Comparison of ENCODE assay signal across 8 cellular contexts in the genomic region with DNA sequence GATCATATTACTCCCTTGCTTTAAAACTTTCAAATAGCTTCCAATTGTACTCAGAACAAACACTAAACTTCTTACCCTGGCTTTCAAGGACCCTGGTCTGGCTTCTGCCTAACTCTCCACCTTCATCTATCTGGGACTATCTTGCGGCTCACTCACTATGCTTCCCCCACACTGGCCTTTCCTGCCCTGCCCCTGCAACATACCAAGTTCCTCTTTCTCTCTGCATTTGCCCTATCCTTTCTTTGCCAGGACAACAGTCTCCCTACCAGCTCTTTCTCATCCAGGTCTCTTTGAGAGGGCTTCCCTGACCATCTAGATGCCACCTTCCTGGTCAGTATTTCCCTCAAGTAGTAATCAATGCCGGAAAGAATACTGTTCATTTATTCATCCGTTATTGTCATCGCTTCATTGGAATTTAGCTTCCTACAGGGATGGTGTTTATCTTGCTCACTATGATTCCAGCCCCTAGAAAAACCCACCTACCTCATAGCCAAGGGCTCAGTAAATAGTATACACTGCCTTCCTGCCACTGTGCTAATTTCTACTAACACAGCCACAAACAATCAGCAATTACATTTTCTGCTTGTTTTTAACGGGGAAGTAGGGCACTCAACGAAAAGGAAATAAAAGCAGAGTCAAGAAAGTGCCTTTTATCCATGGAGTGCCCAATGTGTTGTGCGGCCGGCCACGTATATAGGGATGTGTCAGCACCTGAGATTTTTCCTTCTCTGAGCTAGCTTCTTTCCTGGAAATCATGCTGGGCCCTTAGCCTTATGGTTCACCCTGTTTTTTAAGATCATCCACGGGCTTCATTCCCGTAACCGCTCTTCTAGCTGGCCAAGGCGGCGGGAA. TPM values are rescaled to one million over a fixed set of nuclear protein-coding genes. Genes with fewer than 3 reads are reported as not detected.
DNase-seq lines count a peak whose midpoint lies in the region; ATAC-seq, FAIRE-seq and TF ChIP-seq lines count a peak whose summit lies in the region.

No MANE protein-coding gene starts in this region.

- peaks cover 0 to 3% of the 10 kb centered on the region in 2 donors for H3K36me3 Mint-ChIP-seq in CD4-positive, alpha-beta memory T cell

- ATAC-seq in GM21360 (IDR thresholded peaks at IDR 0.05; ENCODE audit: unreplicated experiment) = peak; percentile 11
- peak; percentile 10 for ATAC-seq in HG03571 (IDR thresholded peaks at IDR 0.05; ENCODE audit: unreplicated experiment)
- peak; percentile 13 for ATAC-seq in GM12878

- peak overlapping the region; percentile 100 for H2AFZ ChIP-seq in GM12878 (ENCODE audit: control insufficient read depth, low read depth, low read length)

- DNase-seq in CD4-positive, alpha-beta memory T cell = peak in 1 of 5 donors; percentile 1
- DNase-seq in GM12878 (ENCODE audit: low read depth, low spot score) = no peak
- DNase-seq in NCI-H524 treated with DMSO at 0.1 percent for 48 hours (lab: John Stamatoyannopoulos, UW) = no peak
- no peak for DNase-seq in activated CD8-positive, alpha-beta memory T cell treated with anti-CD3 and anti-CD28 coated beads, Interleukin-2, amount 50 U/mL, for 4 hours
- DNase-seq in AG20443 (ENCODE audit: low spot score) = no peak

- peak overlapping the region; percentile 62 to 81 for H3K4me3 ChIP-seq in CD4-positive, alpha-beta memory T cell (ENCODE audit: low read length in 2 of 2)
- peak overlapping the region; percentile 92 for H3K4me3 ChIP-seq in GM12878
- peak overlapping the region; percentile 57 for H3K4me3 ChIP-seq in mesodermal cell (ENCODE audit: extremely low read depth, insufficient read depth, low read length, poor library complexity, severe bottlenecking)

- no peak for TF ChIP-seq CTCF in GM12878 (IDR thresholded peaks at IDR 0.05 in 2 of 3, conservative IDR thresholded peaks at IDR 0.05 in 1 of 3; ENCODE audit: control insufficient read depth in 2 of 3, extremely low read depth in 1 of 3, insufficient read depth in 1 of 3, low read depth in 3 of 3, low read length in 3 of 3)

- RAD21 ChIA-PET in GM12878 (lab: Charles Lee; ENCODE audit: unreplicated experiment) = interaction anchor here (0.6 to 4.7 kb wide), 2 partner anchors 13 to 1210 kb away, joined by 5 to 27 read pairs; no protein-coding TSS in a partner anchor

- no peak for TF ChIP-seq EP300 in GM12878 (IDR thresholded peaks at IDR 0.05; ENCODE audit: borderline replicate concordance in 1 of 2, control insufficient read depth in 1 of 2, low read depth in 2 of 2, low read length in 2 of 2)

- H3K4me1 ChIP-seq in CD4-positive, alpha-beta memory T cell (ENCODE audit: insufficient read depth, low read length) = peaks cover 25% of the 10 kb centered on the region
- H3K4me1 ChIP-seq in GM12878 (ENCODE audit: control insufficient read depth, insufficient read depth, low read length) = peaks cover 2% of the 10 kb centered on the region; the same call in 1 of the 2 replicates
- H3K4me1 ChIP-seq in mesodermal cell (ENCODE audit: control insufficient read depth, insufficient read depth, low read length, poor library complexity, severe bottlenecking) = peaks cover 3% of the 10 kb centered on the region

- no peak for TF ChIP-seq RAD21 in GM12878 (IDR thresholded peaks at IDR 0.05; ENCODE audit: insufficient read depth, low read depth, low read length)

- no peaks in the 10 kb centered on the region for H3K27me3 Mint-ChIP-seq in CD4-positive, alpha-beta memory T cell

- TF ChIP-seq POLR2A in GM12878 (IDR thresholded peaks at IDR 0.05; ENCODE audit: low read depth, low read length) = no peak

- H3K27ac Mint-ChIP-seq in CD4-positive, alpha-beta memory T cell = no peak overlapping the region

- peak overlapping the region; percentile 97 for H3K4me2 ChIP-seq in GM12878 (ENCODE audit: control insufficient read depth, insufficient read depth)

- no peak overlapping the region for H3K4me3 Mint-ChIP-seq in CD4-positive, alpha-beta memory T cell

- H3K4me1 Mint-ChIP-seq in CD4-positive, alpha-beta memory T cell = peaks cover 16 to 22% (median 20%) of the 10 kb centered on the region in 4 donors

- H3K79me2 ChIP-seq in GM12878 (ENCODE audit: control insufficient read depth, insufficient read depth, low read length) = peaks cover 36% of the 10 kb centered on the region

- H3K9ac ChIP-seq in GM12878 (ENCODE audit: control insufficient read depth, insufficient read depth, low read length) = peak overlapping the region; percentile 90

- in situ Hi-C loops in GM12878 (cut with MboI) = loop anchor here (25.0 kb wide), 2 partner anchors 387 to 1112 kb away; partner anchors contain the start of gene TGFBR3

- intact Hi-C loops in CD4-positive, alpha-beta memory T cell (cut with micrococcal nuclease) = loop anchor here (2.0 to 5.0 kb wide), 3 partner anchors 305 to 797 kb away; partner anchors contain the start of genes GLMN and RPAP2
- intact Hi-C loops in GM12878 (cut with micrococcal nuclease; ENCODE audit: unreplicated experiment) = loop anchor here (2.0 to 10.0 kb wide), 5 partner anchors 212 to 795 kb away; partner anchors contain the start of genes GLMN, RPAP2 and TGFBR3

- H3K27me3 ChIP-seq in CD4-positive, alpha-beta memory T cell (ENCODE audit: insufficient read depth, low read length) = no peaks in the 10 kb centered on the region
- H3K27me3 ChIP-seq in GM12878 (replicated peaks in 1 of 2; ENCODE audit: control insufficient read depth in 2 of 2, insufficient read depth in 2 of 2, low read length in 1 of 2) = no peaks in the 10 kb centered on the region

- CTCF ChIA-PET in CD4-positive, alpha-beta memory T cell (lab: Charles Lee; ENCODE audit: partially characterized antibody) = interaction anchor here (0.9 to 2.4 kb wide), 5 partner anchors 11 to 428 kb away, joined by 3 to 10 read pairs (median 3); no protein-coding TSS in a partner anchor
- CTCF ChIA-PET in GM12878 (lab: Yijun Ruan, JAX) = interaction anchor here (1.0 to 6.7 kb wide), 4 partner anchors 13 to 426 kb away, joined by 3 to 59 read pairs (median 4); no protein-coding TSS in a partner anchor

- no peaks in the 10 kb centered on the region for H3K9me3 ChIP-seq in CD4-positive, alpha-beta memory T cell (ENCODE audit: control insufficient read depth in 1 of 2, low read length in 2 of 2)
- no peaks in the 10 kb centered on the region for H3K9me3 ChIP-seq in GM12878 (replicated peaks; ENCODE audit: control insufficient read depth, insufficient read depth, low read length)
- H3K9me3 ChIP-seq in mesodermal cell (ENCODE audit: control insufficient read depth, low read length) = no peaks in the 10 kb centered on the region

- H4K20me1 ChIP-seq in GM12878 (ENCODE audit: control insufficient read depth, insufficient read depth) = no peaks in the 10 kb centered on the region

- 11% methylated on average over 14 of the region's 14 CpGs for WGBS in GM12878 (ENCODE audit: insufficient coverage, insufficient replicate concordance, low lambda C conversion rate, missing lambda C conversion rate)
- 26 to 31% methylated on average over 6 to 13 of the region's 14 CpGs for WGBS in mesodermal cell (ENCODE audit: insufficient coverage in 2 of 2), 2 experiments

- POLR2A ChIA-PET in CD4-positive, alpha-beta memory T cell (lab: Charles Lee; ENCODE audit: partially characterized antibody) = interaction anchor here (0.7 to 1.1 kb wide), 2 partner anchors 386 to 449 kb away, joined by 3 to 5 read pairs; partner anchors contain the start of genes BRDT and TGFBR3
- POLR2A ChIA-PET in GM12878 (lab: Charles Lee) = no interaction called here

- SMC1A ChIA-PET in GM12878 (lab: Charles Lee; ENCODE audit: uncharacterized antibody, unreplicated experiment) = interaction anchor here (0.5 to 1.6 kb wide), 5 partner anchors 8 to 795 kb away, joined by 3 to 7 read pairs (median 4); no protein-coding TSS in a partner anchor

- no peak for FAIRE-seq in GM12878 (lab: Jason Lieb, UNC)

- TSS peak; percentile 99 for BruUV-seq in GM12878 (replicated peaks; lab: Mats Ljungman, UMichigan)

- peak overlapping the region; percentile 75 for H3K27ac ChIP-seq in CD4-positive, alpha-beta memory T cell (ENCODE audit: low read depth, low read length)
- H3K27ac ChIP-seq in GM12878 (ENCODE audit: control insufficient read depth, insufficient read depth) (peak overlapping the region; percentile 96), mesodermal cell (ENCODE audit: low read depth, low read length, severe bottlenecking) (peak overlapping the region; percentile 97)

- no peaks in the 10 kb centered on the region for H3K36me3 ChIP-seq in CD4-positive, alpha-beta memory T cell (ENCODE audit: insufficient read depth, low read length)
- H3K36me3 ChIP-seq in GM12878 (ENCODE audit: control insufficient read depth in 2 of 2, insufficient read depth in 2 of 2, low read length in 1 of 2) (no peaks in the 10 kb centered on the region), mesodermal cell (ENCODE audit: control insufficient read depth, insufficient read depth, low read length) (no peaks in the 10 kb centered on the region)

- H3K9me3 Mint-ChIP-seq in CD4-positive, alpha-beta memory T cell = no peaks in the 10 kb centered on the region

RNA-seq across cellular contexts. Expression of gene CDC7, which starts 0.5 kb away (rescaled TPM):
- total RNA-seq in CD4-positive, alpha-beta memory T cell = 1 to 10 TPM; 4.7 to 6.0 TPM
- 1 to 10 TPM; 2.9 to 4.3 TPM for polyA plus RNA-seq in CD4-positive, alpha-beta memory T cell
- total RNA-seq in GM12878 (2013; cell fraction: nucleolus; rRNA removed) = 16.6 and 17.6 TPM in 2 replicates
- total RNA-seq in GM12878 (2014; rRNA removed) (16.1 and 19.9 TPM in 2 replicates), GM12878 (2014; rRNA removed; fragmentation: Illumina TruSeq; extraction: Trizol) (26.1 and 26.3 TPM in 2 replicates), GM12878 (2021) (23.0 and 24.5 TPM in 2 replicates)
- polyA plus RNA-seq in GM12878 (2011; ENCODE audit: low read depth) = 5.2 TPM
- polyA plus RNA-seq in GM12878 (2011; rRNA removed) (27.2 and 46.7 TPM in 2 replicates), GM12878 (2014; fragmentation: Illumina TruSeq; extraction: Trizol) (28.4 and 38.6 TPM in 2 replicates), GM12878 (2014; fragmentation: Nextera tagmentation; extraction: Ambion mirVana) (10 to 100 TPM; 14.9 to 20.5 TPM), GM12878 (2014; rRNA removed) (22.6 and 25.9 TPM in 2 replicates), GM12878 (2016; fragmentation: Nextera tagmentation; extraction: Ambion mirVana) (10 to 100 TPM; 31.2 to 37.8 TPM)
- 9.6 and 10.3 TPM in 2 replicates for polyA plus RNA-seq in GM12878 (2011; cell fraction: cytosol; rRNA removed)
- 42.1 and 42.8 TPM in 2 replicates for polyA plus RNA-seq in GM12878 (2011; cell fraction: nucleus; rRNA removed)
- polyA plus RNA-seq in GM12878 (2012) = 9.8 and 11.9 TPM in 2 replicates
- 7.4 and 18.1 TPM in 2 replicates for polyA minus RNA-seq in GM12878 (2011; rRNA and poly(A)+ RNA removed)
- 5.6 and 18.0 TPM in 2 replicates for polyA minus RNA-seq in GM12878 (2011; cell fraction: cytosol; rRNA and poly(A)+ RNA removed)
- 11.2 and 18.3 TPM in 2 replicates for polyA minus RNA-seq in GM12878 (2011; cell fraction: nucleus; rRNA and poly(A)+ RNA removed)
- 13.3 TPM for polyA plus RNA-seq in mesodermal cell (2013, experiment 1 of 2)
- polyA plus RNA-seq in mesodermal cell (2013, experiment 2 of 2) = 17.5 TPM
